18 cellular contexts compared by ENCODE assay signal in genomic region chr10:109451879-109452278, GRCh38.
"Had no signal": no experiment of that assay in that cellular context is flagged by ENCODE, and none has a peak within 500 bp of the region (broad histone marks: within the 10 kb centered on the region; RNA-seq: fewer than 3 reads in every experiment).

No MANE protein-coding gene starts in this region.

- H3K9me3 ChIP-seq: ovary had no signal

- DNase-seq: activated B cell treated with CpG ODN at 0.5 μM for 24 hours; activated CD4-positive, alpha-beta memory T cell treated with anti-CD3 and anti-CD28 coated beads, Interleukin-2, amount 10 ng/mL, durations not matched to agents 7 days and 5 days; activated CD4-positive, alpha-beta T cell treated with anti-CD3 and anti-CD28 coated beads for 4 hours; activated CD8-positive, alpha-beta memory T cell treated with anti-CD3 and anti-CD28 coated beads, Interleukin-2, amount 10 ng/mL, durations not matched to agents 7 days and 5 days; activated naive CD4-positive, alpha-beta T cell; activated naive CD8-positive, alpha-beta T cell treated with anti-CD3 and anti-CD28 coated beads for 36 hours; activated T-cell treated with anti-CD3 and anti-CD28 coated beads, Interleukin-2, amount 50 U/mL, for 1 hour; amniotic stem cell; dermis blood vessel endothelial cell; foreskin fibroblast; naive thymus-derived CD8-positive, alpha-beta T cell; ovary; stimulated activated CD8-positive, alpha-beta memory T cell treated with anti-CD3 and anti-CD28 coated beads, Interleukin-4, amount 100 ng/mL, for 48 hours; stimulated activated naive CD4-positive, alpha-beta T cell had no signal

- H3K27ac ChIP-seq: epithelial cell of prostate, ovary had no signal

- H3K27me3 ChIP-seq: ovary had no signal

- ATAC-seq: activated CD8-positive, alpha-beta memory T cell treated with anti-CD3 and anti-CD28 coated beads, Interleukin-2, amount 10 ng/mL, durations not matched to agents 7 days and 5 days; activated T-helper 17 cell treated with anti-CD3 and anti-CD28 coated beads, Interleukin-2, amount 50 U/mL, for 72 hours; naive thymus-derived CD8-positive, alpha-beta T cell; sciatic nerve had no signal

- H3K36me3 ChIP-seq: ovary had no signal

- H3K4me3 ChIP-seq: ovary had no signal

- FAIRE-seq: TTC549 had no signal
